Comparison of ENCODE assay signal across 38 cellular contexts in genomic region chr20:57142667-57143066, GRCh38.
"Had no signal": no experiment of that assay in that cellular context is flagged by ENCODE, and none has a peak within 500 bp of the region (broad histone marks: within the 10 kb centered on the region; RNA-seq: fewer than 3 reads in every experiment).

No MANE protein-coding gene starts in this region.

- H3K36me3 ChIP-seq: ascending aorta, cardiac muscle cell, WERI-Rb-1 had no signal

- H3K4me3 Mint-ChIP-seq: activated CD4-positive, alpha-beta memory T cell treated with anti-CD3 and anti-CD28 coated beads, Interleukin-2, amount 10 ng/mL, durations not matched to agents 7 days and 5 days; activated CD4-positive, alpha-beta T cell treated with anti-CD3 and anti-CD28 coated beads for 36 hours; activated CD4-positive, alpha-beta T cell treated with anti-CD3 and anti-CD28 coated beads, Interleukin-2, amount 10 ng/mL, durations not matched to agents 7 days and 5 days; activated CD8-positive, alpha-beta memory T cell treated with anti-CD3 and anti-CD28 coated beads, Interleukin-2, amount 10 ng/mL, durations not matched to agents 7 days and 5 days; activated CD8-positive, alpha-beta T cell treated with anti-CD3 and anti-CD28 coated beads, Interleukin-2, amount 10 ng/mL, durations not matched to agents 7 days and 5 days; activated naive CD4-positive, alpha-beta T cell treated with anti-CD3 and anti-CD28 coated beads, Interleukin-2, amount 10 ng/mL, durations not matched to agents 7 days and 5 days; activated naive CD4-positive, alpha-beta T cell treated with anti-CD3 and anti-CD28 coated beads, Interleukin-2, amount 50 U/mL, for 24 hours; activated naive CD8-positive, alpha-beta T cell; activated naive CD8-positive, alpha-beta T cell treated with anti-CD3 and anti-CD28 coated beads, Interleukin-2, amount 10 ng/mL, durations not matched to agents 7 days and 5 days; activated naive CD8-positive, alpha-beta T cell treated with anti-CD3 and anti-CD28 coated beads, Interleukin-2, amount 50 U/mL, for 24 hours; activated T-cell treated with anti-CD3 and anti-CD28 coated beads, Interleukin-2, amount 50 U/mL, for 24 hours; activated T-cell treated with anti-CD3 and anti-CD28 coated beads, Interleukin-2, amount 50 U/mL, for 72 hours; activated T-helper 1 cell treated with anti-CD3 and anti-CD28 coated beads, Interleukin-12 subunit alpha, Interleukin-12 subunit beta, Interleukin-2, Interleukin-4 antibody, amounts not matched to agents 30 ng/mL and 10 ng/mL and 1 ng/mL, durations not matched to agents 14 hours and 24 hours and 36 hours; brain; central memory CD8-positive, alpha-beta T cell; T-helper 1 cell treated with Interleukin-12 subunit alpha and Interleukin-12 subunit beta and Interleukin-4 antibody, amounts not matched to agents 30 μg/mL and 1 μg/mL, for 36 hours; T-helper 2 cell treated with Interferon-gamma antibody and Interleukin-4, amounts not matched to agents 5 μg/mL and 100 μg/mL, for 36 hours; WTC11 had no signal

- FAIRE-seq: bronchial epithelial cell, TTC549 had no signal

- H3K4me1 ChIP-seq: ascending aorta had no signal

- H3K27ac Mint-ChIP-seq: activated CD4-positive, alpha-beta memory T cell treated with anti-CD3 and anti-CD28 coated beads, Interleukin-2, amount 10 ng/mL, durations not matched to agents 7 days and 5 days; activated CD4-positive, alpha-beta T cell treated with anti-CD3 and anti-CD28 coated beads for 36 hours; activated CD4-positive, alpha-beta T cell treated with anti-CD3 and anti-CD28 coated beads, Interleukin-2, amount 10 ng/mL, durations not matched to agents 7 days and 5 days; activated CD8-positive, alpha-beta memory T cell treated with anti-CD3 and anti-CD28 coated beads, Interleukin-2, amount 10 ng/mL, durations not matched to agents 7 days and 5 days; activated CD8-positive, alpha-beta T cell treated with anti-CD3 and anti-CD28 coated beads, Interleukin-2, amount 10 ng/mL, durations not matched to agents 7 days and 5 days; activated naive CD4-positive, alpha-beta T cell treated with anti-CD3 and anti-CD28 coated beads, Interleukin-2, amount 10 ng/mL, durations not matched to agents 7 days and 5 days; activated naive CD4-positive, alpha-beta T cell treated with anti-CD3 and anti-CD28 coated beads, Interleukin-2, amount 50 U/mL, for 24 hours; activated naive CD8-positive, alpha-beta T cell; activated naive CD8-positive, alpha-beta T cell treated with anti-CD3 and anti-CD28 coated beads, Interleukin-2, amount 10 ng/mL, durations not matched to agents 7 days and 5 days; activated naive CD8-positive, alpha-beta T cell treated with anti-CD3 and anti-CD28 coated beads, Interleukin-2, amount 50 U/mL, for 24 hours; activated T-cell treated with anti-CD3 and anti-CD28 coated beads, Interleukin-2, amount 50 U/mL, for 24 hours; activated T-cell treated with anti-CD3 and anti-CD28 coated beads, Interleukin-2, amount 50 U/mL, for 72 hours; activated T-helper 1 cell treated with anti-CD3 and anti-CD28 coated beads, Interleukin-12 subunit alpha, Interleukin-12 subunit beta, Interleukin-2, Interleukin-4 antibody, amounts not matched to agents 30 ng/mL and 10 ng/mL and 1 ng/mL, durations not matched to agents 14 hours and 24 hours and 36 hours; activated T-helper 2 cell treated with anti-CD3 and anti-CD28 coated beads, Interferon-gamma antibody, Interleukin-2, Interleukin-4, amounts not matched to agents 10 μg/mL and 5 μg/mL and 100 μg/mL, durations not matched to agents 14 hours and 24 hours and 36 hours; T-helper 1 cell treated with Interleukin-12 subunit alpha and Interleukin-12 subunit beta and Interleukin-4 antibody, amounts not matched to agents 30 μg/mL and 1 μg/mL, for 36 hours; T-helper 2 cell treated with Interferon-gamma antibody and Interleukin-4, amounts not matched to agents 5 μg/mL and 100 μg/mL, for 36 hours; WTC11 had no signal

- ATAC-seq: activated CD4-positive, alpha-beta T cell treated with anti-CD3 and anti-CD28 coated beads for 36 hours; activated CD4-positive, CD25-positive, alpha-beta regulatory T cell treated with anti-CD3 and anti-CD28 coated beads, Interleukin-2, amount 50 U/mL, for 24 hours; activated CD8-positive, alpha-beta memory T cell treated with anti-CD3 and anti-CD28 coated beads, Interleukin-2, amount 10 ng/mL, durations not matched to agents 7 days and 5 days; activated CD8-positive, alpha-beta T cell treated with anti-CD3 and anti-CD28 coated beads, Interleukin-2, amount 10 ng/mL, durations not matched to agents 7 days and 5 days; activated naive CD8-positive, alpha-beta T cell treated with anti-CD3 and anti-CD28 coated beads, Interleukin-2, amount 50 U/mL, for 24 hours; activated T-cell treated with anti-CD3 and anti-CD28 coated beads, Interleukin-2, amount 50 U/mL, for 72 hours; WTC11 had no signal

- H3K4me1 Mint-ChIP-seq: activated CD4-positive, alpha-beta T cell treated with anti-CD3 and anti-CD28 coated beads for 36 hours; activated naive CD4-positive, alpha-beta T cell treated with anti-CD3 and anti-CD28 coated beads, Interleukin-2, amount 50 U/mL, for 24 hours; activated naive CD8-positive, alpha-beta T cell treated with anti-CD3 and anti-CD28 coated beads, Interleukin-2, amount 50 U/mL, for 24 hours; central memory CD8-positive, alpha-beta T cell; WTC11 had no signal

- H3K27ac ChIP-seq: ascending aorta, cardiac muscle cell, WERI-Rb-1 had no signal

- H3K4me3 ChIP-seq: ascending aorta, cardiac muscle cell had no signal

- H3K9me3 ChIP-seq: ascending aorta had no signal

- H3K27me3 Mint-ChIP-seq: activated CD4-positive, alpha-beta memory T cell treated with anti-CD3 and anti-CD28 coated beads, Interleukin-2, amount 10 ng/mL, durations not matched to agents 7 days and 5 days; activated CD4-positive, alpha-beta T cell treated with anti-CD3 and anti-CD28 coated beads, Interleukin-2, amount 10 ng/mL, durations not matched to agents 7 days and 5 days had no signal

- H3K27me3 ChIP-seq: ascending aorta, cardiac muscle cell had no signal

- H3K9me3 Mint-ChIP-seq: activated CD4-positive, alpha-beta memory T cell treated with anti-CD3 and anti-CD28 coated beads, Interleukin-2, amount 10 ng/mL, durations not matched to agents 7 days and 5 days; activated CD4-positive, alpha-beta T cell treated with anti-CD3 and anti-CD28 coated beads, Interleukin-2, amount 10 ng/mL, durations not matched to agents 7 days and 5 days; activated T-cell treated with anti-CD3 and anti-CD28 coated beads, Interleukin-2, amount 50 U/mL, for 24 hours; activated T-helper 2 cell treated with anti-CD3 and anti-CD28 coated beads, Interferon-gamma antibody, Interleukin-2, Interleukin-4, amounts not matched to agents 10 μg/mL and 5 μg/mL and 100 μg/mL, durations not matched to agents 14 hours and 24 hours and 36 hours had no signal

- DNase-seq: activated CD4-positive, alpha-beta memory T cell treated with anti-CD3 and anti-CD28 coated beads, Interleukin-2, amount 10 ng/mL, durations not matched to agents 7 days and 5 days; activated CD4-positive, alpha-beta T cell treated with anti-CD3 and anti-CD28 coated beads for 1 hour; activated CD4-positive, alpha-beta T cell treated with anti-CD3 and anti-CD28 coated beads for 36 hours; activated CD4-positive, alpha-beta T cell treated with anti-CD3 and anti-CD28 coated beads for 48 hours; activated CD4-positive, alpha-beta T cell treated with anti-CD3 and anti-CD28 coated beads, Interleukin-2, amount 10 ng/mL, durations not matched to agents 7 days and 5 days; activated CD4-positive, alpha-beta T cell treated with anti-CD3 and anti-CD28 coated beads, Interleukin-2, amount 50 U/mL, for 48 hours; activated CD4-positive, CD25-positive, alpha-beta regulatory T cell; activated CD8-positive, alpha-beta memory T cell treated with anti-CD3 and anti-CD28 coated beads for 24 hours; activated CD8-positive, alpha-beta memory T cell treated with anti-CD3 and anti-CD28 coated beads, Interleukin-2, amount 10 ng/mL, durations not matched to agents 7 days and 5 days; activated CD8-positive, alpha-beta memory T cell treated with anti-CD3 and anti-CD28 coated beads, Interleukin-2, amount 50 U/mL, for 48 hours; activated CD8-positive, alpha-beta T cell treated with anti-CD3 and anti-CD28 coated beads, Interleukin-2, amount 10 ng/mL, durations not matched to agents 7 days and 5 days; activated effector memory CD4-positive, alpha-beta T cell treated with Interleukin-2 at 50 U/mL for 16 hours; activated gamma-delta T cell; activated naive CD4-positive, alpha-beta T cell treated with anti-CD3 and anti-CD28 coated beads, Interleukin-2, amount 10 ng/mL, durations not matched to agents 7 days and 5 days; activated naive CD4-positive, alpha-beta T cell treated with Interleukin-2 at 50 U/mL for 16 hours; activated naive CD8-positive, alpha-beta T cell treated with anti-CD3 and anti-CD28 coated beads, Interleukin-2, amount 10 ng/mL, durations not matched to agents 7 days and 5 days; activated naive CD8-positive, alpha-beta T cell treated with anti-CD3 and anti-CD28 coated beads, Interleukin-2, amount 50 U/mL, for 24 hours; activated T-cell treated with anti-CD3 and anti-CD28 coated beads, Interleukin-2, amount 50 U/mL, for 24 hours; activated T-cell treated with anti-CD3 and anti-CD28 coated beads, Interleukin-2, amount 50 U/mL, for 72 hours; cerebellar nuclear complex; T-helper 1 cell; T-helper 2 cell; T-helper 9 cell; WERI-Rb-1 had no signal

- H3K36me3 Mint-ChIP-seq: activated CD8-positive, alpha-beta memory T cell treated with anti-CD3 and anti-CD28 coated beads, Interleukin-2, amount 10 ng/mL, durations not matched to agents 7 days and 5 days; activated naive CD4-positive, alpha-beta T cell treated with anti-CD3 and anti-CD28 coated beads, Interleukin-2, amount 10 ng/mL, durations not matched to agents 7 days and 5 days; activated naive CD4-positive, alpha-beta T cell treated with anti-CD3 and anti-CD28 coated beads, Interleukin-2, amount 50 U/mL, for 24 hours; activated naive CD8-positive, alpha-beta T cell; brain; WTC11 had no signal
